8 cellular contexts compared by ENCODE assay signal in the genomic region with DNA sequence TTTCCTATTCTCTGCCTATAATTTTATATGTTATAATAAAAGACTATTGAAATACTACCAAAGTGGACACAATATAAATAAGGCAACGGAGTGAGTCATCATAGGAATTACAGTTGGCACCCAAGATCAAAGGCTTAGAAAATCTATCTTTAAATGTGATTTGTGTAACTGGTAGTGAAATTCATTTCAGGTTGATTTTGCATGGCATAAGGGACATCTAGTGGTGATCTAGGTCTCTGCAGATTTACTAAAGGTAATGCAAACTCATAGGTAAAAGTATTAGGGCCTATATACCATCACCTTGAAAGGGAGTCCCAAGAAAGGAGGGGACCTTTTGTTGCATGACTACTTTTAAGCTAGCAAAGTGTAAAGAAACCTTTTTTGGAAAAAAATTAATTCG.
DNase-seq lines count a peak whose midpoint lies in the region; ATAC-seq and TF ChIP-seq lines count a peak whose summit lies in the region.

No MANE protein-coding gene starts in this region.

- no peaks in the 10 kb centered on the region for H3K27me3 ChIP-seq in WERI-Rb-1 (ENCODE audit: insufficient read depth, low read depth, severe bottlenecking)

- peak; percentile 42 for TF ChIP-seq CTCF in WERI-Rb-1 (IDR thresholded peaks at IDR 0.05; ENCODE audit: low read depth, low read length)

- no peak overlapping the region for H3K27ac ChIP-seq in WERI-Rb-1

- H3K9me3 ChIP-seq in WERI-Rb-1 (ENCODE audit: severe bottlenecking) = no peaks in the 10 kb centered on the region

- no peaks in the 10 kb centered on the region for H3K36me3 ChIP-seq in WERI-Rb-1

- in situ Hi-C loops in KBM-7 (cut with MboI; ENCODE audit: low pct_unique_long_range_greater_than_20kb, low sequenced_read_pairs) = no loop called here

- peak; percentile 59 for ATAC-seq in left lobe of liver

- DNase-seq in DMS53 (lab: John Stamatoyannopoulos, UW) (peak; percentile 76), KBM-7 (peak; percentile 24), WERI-Rb-1 (no peak), left lobe of liver (ENCODE audit: low spot score) (no peak), inferior parietal cortex (ENCODE audit: extremely low spot score) (no peak), KG1 (lab: John Stamatoyannopoulos, UW) (no peak), midbrain (lab: John Stamatoyannopoulos, UW) (no peak), ureter (ENCODE audit: low spot score) (no peak)

- H3K4me3 ChIP-seq in WERI-Rb-1 (ENCODE audit: low read depth, low read length) = no peak overlapping the region

Comparison
In these comparisons a context has a peak if more than half of its experiments do, and no peak if none do; other contexts are left out.
1. DNase-seq: peak in DMS53 (single experiment) and KBM-7 (single experiment); none in WERI-Rb-1 (single experiment), left lobe of liver (single experiment), inferior parietal cortex (single experiment), KG1 (single experiment), midbrain (single experiment) and ureter (single experiment).